Comparison of ENCODE assay signal across 20 cellular contexts in the genomic region with DNA sequence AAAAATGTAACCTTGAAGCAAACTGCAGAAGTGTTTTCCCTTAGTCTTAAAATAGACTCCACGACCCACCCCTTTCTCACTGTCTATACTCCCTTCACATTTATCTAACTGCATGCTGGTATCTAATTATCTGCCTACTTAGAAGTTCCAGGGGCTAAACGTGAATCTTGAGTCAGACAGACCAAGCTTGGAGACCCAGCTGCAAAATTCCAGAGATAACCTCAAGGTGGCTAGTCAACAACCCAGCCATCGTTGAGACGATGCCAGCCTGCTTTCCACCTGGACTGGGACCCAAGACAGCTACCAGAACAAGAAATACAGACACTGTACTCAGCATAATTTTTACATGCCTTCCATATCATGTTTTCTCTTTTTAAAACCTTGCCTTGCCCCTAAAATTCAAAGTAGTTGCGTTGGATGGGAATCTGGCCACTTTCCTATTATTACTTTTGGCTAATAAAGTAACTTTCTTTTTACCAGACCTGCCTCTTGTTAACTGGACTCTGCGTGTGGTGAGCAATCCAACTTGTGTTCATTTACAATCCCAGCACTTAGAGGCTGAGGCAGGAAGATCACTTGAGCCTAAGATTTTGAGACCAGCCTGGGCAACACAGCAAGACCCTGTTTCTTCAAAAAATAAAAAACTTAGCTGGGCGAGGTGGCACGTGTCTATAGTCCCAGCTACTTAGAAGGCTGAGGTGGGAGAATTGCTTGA.
"Had no signal": no experiment of that assay in that cellular context is flagged by ENCODE, and none has a peak within 500 bp of the region (broad histone marks: within the 10 kb centered on the region; RNA-seq: fewer than 3 reads in every experiment).

No MANE protein-coding gene starts in this region.

- DNase-seq: activated CD4-positive, alpha-beta T cell treated with anti-CD3 and anti-CD28 coated beads, Interleukin-2, amount 50 U/mL, for 4 hours; activated CD8-positive, alpha-beta memory T cell treated with anti-CD3 and anti-CD28 coated beads for 24 hours; activated CD8-positive, alpha-beta memory T cell treated with anti-CD3 and anti-CD28 coated beads, Interleukin-2, amount 50 U/mL, for 4 hours; activated naive CD4-positive, alpha-beta T cell treated with Interleukin-2 at 50 U/mL for 16 hours; activated naive CD8-positive, alpha-beta T cell treated with anti-CD3 and anti-CD28 coated beads, Interleukin-2, amount 10 ng/mL, durations not matched to agents 7 days and 5 days; activated T-cell treated with anti-CD3 and anti-CD28 coated beads, Interleukin-2, amount 50 U/mL, for 24 hours; amniotic stem cell; effector CD4-positive, alpha-beta T cell; foreskin keratinocyte; immature natural killer cell; left lung; naive thymus-derived CD8-positive, alpha-beta T cell; retina; spleen; stimulated activated CD4-positive, alpha-beta T cell treated with anti-CD3 and anti-CD28 coated beads, Interleukin-4, amount 100 ng/mL, for 1 hour; stimulated activated naive CD4-positive, alpha-beta T cell had no signal

- H3K4me2 ChIP-seq: neural progenitor cell had no signal

- H3K27ac ChIP-seq: foreskin keratinocyte, left lung, neural progenitor cell, spleen, VCaP had no signal

- H3K4me1 ChIP-seq: foreskin keratinocyte, left lung, neural progenitor cell, spleen had no signal

- ATAC-seq: foreskin keratinocyte; left lung; naive thymus-derived CD8-positive, alpha-beta T cell had no signal

- H3K27me3 ChIP-seq: foreskin keratinocyte, left lung, neural progenitor cell, spleen, tibial nerve had no signal

- H3K9me3 ChIP-seq: left lung, spleen, tibial nerve had no signal

- H3K9ac ChIP-seq: neural progenitor cell had no signal

- H3K4me3 ChIP-seq: left lung, lung, neural progenitor cell, spleen, tibial nerve had no signal

- H3K36me3 ChIP-seq: left lung, neural progenitor cell had no signal
